Comparison of ENCODE assay signal across 1 cellular context in genomic region chr10:86795353-86795752, GRCh38.
TF ChIP-seq lines count a peak whose summit lies in the region.

No MANE protein-coding gene starts in this region.

TF ChIP-seq in HEK293, 187 proteins besides CTCF, POLR2A, EP300 and RAD21 (continued from another document and continues in another):
- TF ChIP-seq ZNF518A (tag by site-specific recombination; conservative IDR thresholded peaks at IDR 0.05; ENCODE audit: low read depth) (no peak), ZNF624 (tag by site-specific recombination; IDR thresholded peaks at IDR 0.05) (no peak), ZNF274 (IDR thresholded peaks at IDR 0.05; ENCODE audit: low read length) (no peak), ZNF274 (tag by site-specific recombination; IDR thresholded peaks at IDR 0.05; ENCODE audit: borderline replicate concordance) (no peak), REPIN1 (tag by site-specific recombination; IDR thresholded peaks at IDR 0.05; ENCODE audit: low read depth) (no peak), ZNF335 (tag by site-specific recombination; conservative IDR thresholded peaks at IDR 0.05) (0 out of 2 replicates have a peak, but pooled peaks have one; percentile 4), ZNF785 (tag by site-specific recombination; IDR thresholded peaks at IDR 0.05) (no peak), ZXDB (tag by site-specific recombination; IDR thresholded peaks at IDR 0.05) (peak; percentile 29; the same call in 1 of the 2 replicates), HOXA7 (CRISPR knock-in tag; IDR thresholded peaks at IDR 0.05; ENCODE audit: borderline replicate concordance) (no peak), ZNF184 (tag by site-specific recombination; IDR thresholded peaks at IDR 0.05) (no peak), ZNF692 (tag by site-specific recombination; IDR thresholded peaks at IDR 0.05) (peak; percentile 17; the same call in 1 of the 2 replicates), KLF17 (tag by site-specific recombination; IDR thresholded peaks at IDR 0.05) (no peak), GLI2 (tag by site-specific recombination; IDR thresholded peaks at IDR 0.05; ENCODE audit: borderline replicate concordance, low read depth) (no peak), PRDM4 (tag by site-specific recombination; IDR thresholded peaks at IDR 0.05) (no peak), ZNF777 (tag by site-specific recombination; IDR thresholded peaks at IDR 0.05; ENCODE audit: borderline replicate concordance) (no peak), ZNF223 (tag by site-specific recombination; IDR thresholded peaks at IDR 0.05) (no peak), ZBTB49 (tag by site-specific recombination; IDR thresholded peaks at IDR 0.05; ENCODE audit: low read depth) (no peak), OVOL3 (tag by site-specific recombination; IDR thresholded peaks at IDR 0.05) (no peak), ZNF202 (tag by site-specific recombination; IDR thresholded peaks at IDR 0.05; ENCODE audit: borderline replicate concordance) (no peak), ZBTB20 (tag by site-specific recombination; IDR thresholded peaks at IDR 0.05) (no peak; the same call in 1 of the 2 replicates), SCRT2 (tag by site-specific recombination; IDR thresholded peaks at IDR 0.05) (no peak), INSM2 (tag by site-specific recombination; IDR thresholded peaks at IDR 0.05) (no peak), ELK4 (IDR thresholded peaks at IDR 0.05; ENCODE audit: borderline replicate concordance, low read depth, low read length) (no peak), ZNF221 (tag by site-specific recombination; IDR thresholded peaks at IDR 0.05; ENCODE audit: borderline replicate concordance) (no peak), KLF9 (tag by site-specific recombination; IDR thresholded peaks at IDR 0.05; ENCODE audit: low read depth) (no peak), ZNF473 (tag by site-specific recombination; IDR thresholded peaks at IDR 0.05) (no peak), HOXD13 (CRISPR knock-in tag; IDR thresholded peaks at IDR 0.05; ENCODE audit: borderline replicate concordance) (no peak), RBAK (tag by site-specific recombination; IDR thresholded peaks at IDR 0.05) (no peak), ZBTB26 (tag by site-specific recombination; optimal IDR thresholded peaks at IDR 0.05) (no peak), ZNF629 (tag by site-specific recombination; IDR thresholded peaks at IDR 0.05) (peak; percentile 56; the same call in 1 of the 2 replicates), ZNF404 (tag by site-specific recombination; IDR thresholded peaks at IDR 0.05) (no peak), ZNF112 (tag by site-specific recombination; IDR thresholded peaks at IDR 0.05) (no peak), TCF7L2 (IDR thresholded peaks at IDR 0.05; ENCODE audit: borderline replicate concordance, low read depth, low read length) (no peak), ZNF155 (tag by site-specific recombination; IDR thresholded peaks at IDR 0.05) (no peak), SP3 (tag by site-specific recombination; IDR thresholded peaks at IDR 0.05) (no peak), KLF1 (tag by site-specific recombination; IDR thresholded peaks at IDR 0.05) (no peak), ZNF837 (tag by site-specific recombination; IDR thresholded peaks at IDR 0.05) (no peak), ZNF311 (tag by site-specific recombination; IDR thresholded peaks at IDR 0.05; ENCODE audit: borderline replicate concordance) (no peak), TRIM28 (IDR thresholded peaks at IDR 0.05; ENCODE audit: borderline replicate concordance, low read length) (peak; percentile 76; the same call in 1 of the 2 replicates), KLF8 (tag by site-specific recombination; IDR thresholded peaks at IDR 0.05) (no peak), ZSCAN16 (tag by site-specific recombination; IDR thresholded peaks at IDR 0.05) (no peak), ZNF623 (tag by site-specific recombination; IDR thresholded peaks at IDR 0.05) (no peak), ZNF768 (tag by site-specific recombination; IDR thresholded peaks at IDR 0.05) (no peak), ZNF26 (tag by site-specific recombination; IDR thresholded peaks at IDR 0.05) (no peak), MZF1 (tag by site-specific recombination; IDR thresholded peaks at IDR 0.05; ENCODE audit: borderline replicate concordance) (peak; percentile 94), ZNF660 (tag by site-specific recombination; IDR thresholded peaks at IDR 0.05) (peak; percentile 95)
